8 cellular contexts compared by ENCODE assay signal in genomic region chr1:27044613-27045091, GRCh38. TPM values are rescaled to one million over a fixed set of nuclear protein-coding genes. Genes with fewer than 3 reads are reported as not detected.
DNase-seq lines count a peak whose midpoint lies in the region; ATAC-seq and TF ChIP-seq lines count a peak whose summit lies in the region.

No MANE protein-coding gene starts in this region.

- WGBS in hepatocyte (ENCODE audit: low lambda C conversion rate, missing lambda C conversion rate): 20% methylated on average over 12 of the region's 12 CpGs

- H3K4me3 ChIP-seq in hepatocyte: no peak overlapping the region
- H3K4me3 ChIP-seq in gastrocnemius medialis: peak overlapping the region; percentile 14 to 34 (median 18)

- in situ Hi-C loops in gastrocnemius medialis (cut with MboI; ENCODE audit: low sequenced_read_pairs in 4 of 4): loop anchor here (5.0 to 10.0 kb wide), 2 partner anchors 50 to 53 kb away; no protein-coding TSS in a partner anchor

- peak overlapping the region; percentile 62 for H3K27ac Mint-ChIP-seq in T-helper 2 cell treated with Interferon-gamma antibody and Interleukin-4, amounts not matched to agents 5 μg/mL and 100 μg/mL, for 36 hours

- H3K9me2 ChIP-seq in hepatocyte (replicated peaks; ENCODE audit: insufficient read depth): no peaks in the 10 kb centered on the region

- H3K36me3 ChIP-seq in hepatocyte (replicated peaks; ENCODE audit: insufficient read depth, low read depth): no peaks in the 10 kb centered on the region
- no peaks in the 10 kb centered on the region for H3K36me3 ChIP-seq in gastrocnemius medialis

- no peaks in the 10 kb centered on the region for H3K9me3 Mint-ChIP-seq in T-helper 2 cell treated with Interferon-gamma antibody and Interleukin-4, amounts not matched to agents 5 μg/mL and 100 μg/mL, for 36 hours

- no peak for TF ChIP-seq POLR2A in gastrocnemius medialis (IDR thresholded peaks at IDR 0.05)

- no peak overlapping the region for H3K4me2 ChIP-seq in hepatocyte

- H2AFZ ChIP-seq in hepatocyte: no peak overlapping the region

- H3K9me3 ChIP-seq in hepatocyte (ENCODE audit: low read depth) (no peaks in the 10 kb centered on the region), gastrocnemius medialis (no peaks in the 10 kb centered on the region)

- H3K27me3 ChIP-seq in hepatocyte: no peaks in the 10 kb centered on the region
- H3K27me3 ChIP-seq in gastrocnemius medialis: no peaks in the 10 kb centered on the region

- H3K4me1 Mint-ChIP-seq in T-helper 2 cell treated with Interferon-gamma antibody and Interleukin-4, amounts not matched to agents 5 μg/mL and 100 μg/mL, for 36 hours (ENCODE audit: low read depth): peaks cover 18% of the 10 kb centered on the region

- H4K20me1 ChIP-seq in hepatocyte (ENCODE audit: insufficient read depth, poor library complexity, severe bottlenecking): no peaks in the 10 kb centered on the region

- H3K36me3 Mint-ChIP-seq in T-helper 2 cell treated with Interferon-gamma antibody and Interleukin-4, amounts not matched to agents 5 μg/mL and 100 μg/mL, for 36 hours (ENCODE audit: low read depth): no peaks in the 10 kb centered on the region

- ATAC-seq in gastrocnemius medialis: peak; percentile 74 to 89
- ATAC-seq in GM21619 (IDR thresholded peaks at IDR 0.05; ENCODE audit: unreplicated experiment): no peak

- H3K27me3 Mint-ChIP-seq in T-helper 2 cell treated with Interferon-gamma antibody and Interleukin-4, amounts not matched to agents 5 μg/mL and 100 μg/mL, for 36 hours (ENCODE audit: low read depth): no peaks in the 10 kb centered on the region

- H3K4me1 ChIP-seq in hepatocyte (ENCODE audit: insufficient read depth) (no peaks in the 10 kb centered on the region), gastrocnemius medialis (peaks cover 3% of the 10 kb centered on the region in 2 donors)

- H3K79me2 ChIP-seq in hepatocyte: no peaks in the 10 kb centered on the region

- peak; percentile 89 for TF ChIP-seq CTCF in hepatocyte (IDR thresholded peaks at IDR 0.05; ENCODE audit: poor library complexity)
- peak; percentile 93 to 98 (median 94) for TF ChIP-seq CTCF in gastrocnemius medialis (IDR thresholded peaks at IDR 0.05 in 4 of 5, conservative IDR thresholded peaks at IDR 0.05 in 1 of 5)

- peak overlapping the region; percentile 76 for H3K4me3 Mint-ChIP-seq in T-helper 2 cell treated with Interferon-gamma antibody and Interleukin-4, amounts not matched to agents 5 μg/mL and 100 μg/mL, for 36 hours

- H3K27ac ChIP-seq in hepatocyte: no peak overlapping the region
- H3K27ac ChIP-seq in gastrocnemius medialis: no peak overlapping the region

- intact Hi-C loops in gastrocnemius medialis (cut with DNase I; ENCODE audit: low total_unique reads): loop anchor here (1.0 to 5.0 kb wide), 3 partner anchors 48 to 238 kb away; no protein-coding TSS in a partner anchor

- DNase-seq in AG08396 (ENCODE audit: low spot score): peak; percentile 82
- DNase-seq in GM19238 (ENCODE audit: insufficient read length, low spot score): peak; percentile 73
- DNase-seq in NCI-H1105 treated with DMSO at 0.1 percent for 48 hours (lab: John Stamatoyannopoulos, UW): peak; percentile 61
- DNase-seq in T-helper 2 cell treated with Interferon-gamma antibody and Interleukin-4, amounts not matched to agents 5 μg/mL and 100 μg/mL, for 36 hours (ENCODE audit: low spot score): peak; percentile 76
- DNase-seq in amygdala (lab: John Stamatoyannopoulos, UW): peak in 55 of 56 donors; percentile 16 to 90 (median 64)
- DNase-seq in hepatocyte (ENCODE audit: low spot score): peak; percentile 92
- DNase-seq in gastrocnemius medialis: peak; percentile 69 to 71

RNA-seq across cellular contexts. Expression of gene TENT5B, which starts 32.0 kb away (rescaled TPM):
- 21.0 and 26.0 TPM in 2 replicates for total RNA-seq in hepatocyte
- polyA plus RNA-seq in hepatocyte: 56.0 and 60.7 TPM in 2 replicates
- total RNA-seq in gastrocnemius medialis: 1 to 10 TPM in 3 of 4 donors, under 1 TPM in 1; 0.53 to 3.3 (median 1.5) TPM

RNA-seq across cellular contexts. Expression of gene TRNP1, which starts 51.2 kb away (rescaled TPM):
- total RNA-seq in hepatocyte (67.4 and 92.5 TPM in 2 replicates), gastrocnemius medialis (1 to 10 TPM; 1.2 to 5.1 (median 2.0) TPM)
- polyA plus RNA-seq in hepatocyte: 137 and 145 TPM in 2 replicates

Comparison
In these comparisons a context has a peak if more than half of its experiments do, and no peak if none do; other contexts are left out.
1. RNA of gene TRNP1, which starts 51.2 kb away (total RNA-seq): 67.4 to 92.5 TPM in hepatocyte; 1.2 to 5.1 TPM in gastrocnemius medialis; every median in the first group is over 10 times any median in the second.
2. Peak in every context shown above with its lines, with median percentiles within 50 percentile points of each other: DNase-seq.